Comparison of ENCODE assay signal across 19 cellular contexts in genomic region chr3:177180506-177180905, GRCh38. TPM values are rescaled to one million over a fixed set of nuclear protein-coding genes. Genes with fewer than 3 reads are reported as not detected.
A peak's percentile ranks its signal among the peaks of the same experiment; 100 is the strongest.
DNase-seq lines count a peak whose midpoint lies in the region; ATAC-seq and TF ChIP-seq lines count a peak whose summit lies in the region.
"Had no signal": no experiment of that assay in that cellular context is flagged by ENCODE, and none has a peak within 500 bp of the region (broad histone marks: within the 10 kb centered on the region; RNA-seq: fewer than 3 reads in every experiment).

No MANE protein-coding gene starts in this region.

- no peak for TF ChIP-seq CTCF in chondrocyte (IDR thresholded peaks at IDR 0.05)

- no peak for DNase-seq in activated naive CD8-positive, alpha-beta T cell treated with anti-CD3 and anti-CD28 coated beads, Interleukin-2, amount 50 U/mL, for 24 hours
- DNase-seq in OCI-M1 (lab: John Stamatoyannopoulos, UW): peak; percentile 18
- no peak for DNase-seq in chondrocyte (ENCODE audit: low spot score)
- no peak for DNase-seq in stimulated activated naive B cell treated with anti-CD40 and anti-IgM and Interleukin-4, amounts not matched to agents 10 μg/mL and 1 μg/mL and 100 μg/mL, for 72 hours
- DNase-seq in SIG-M5 treated with dmso at 0.1 percent for 504 hours (lab: John Stamatoyannopoulos, UW; ENCODE audit: unreplicated experiment): no peak
- no peak for DNase-seq in hippocampal formation (lab: John Stamatoyannopoulos, UW)
- DNase-seq: GF-D8; HCEC 1CT; IMR-90; MV-4-11; NCI-H1436 treated with DMSO at 0.1 percent for 48 hours; NCI-H2081; NCI-H526 treated with DMSO at 0.1 percent for 48 hours; NK-92 treated with Interleukin-12 subunit alpha and Interleukin-12 subunit beta, amount 100 ng/mL, for 24 hours; PC-9; SHP77 treated with DMSO at 0.1 percent for 48 hours had no signal

- ATAC-seq in activated naive CD8-positive, alpha-beta T cell treated with anti-CD3 and anti-CD28 coated beads, Interleukin-2, amount 50 U/mL, for 24 hours: no peak
- no peak for ATAC-seq in stimulated activated naive B cell treated with anti-CD40 and anti-IgM and Interleukin-4, amounts not matched to agents 10 μg/mL and 1 μg/mL and 100 μg/mL, for 72 hours (replicated peaks)
- ATAC-seq in HG02588 (IDR thresholded peaks at IDR 0.05; ENCODE audit: unreplicated experiment): no peak
- ATAC-seq: A549 had no signal

- H3K4me1 Mint-ChIP-seq in activated naive CD8-positive, alpha-beta T cell (ENCODE audit: low read depth): peaks cover 71% of the 10 kb centered on the region
- H3K4me1 Mint-ChIP-seq in activated naive CD8-positive, alpha-beta T cell treated with anti-CD3 and anti-CD28 coated beads, Interleukin-2, amount 50 U/mL, for 24 hours: peaks cover 69% of the 10 kb centered on the region
- peaks cover 63% of the 10 kb centered on the region for H3K4me1 Mint-ChIP-seq in chondrocyte (ENCODE audit: low read depth)
- peaks cover 37 to 73% of the 10 kb centered on the region in 2 donors for H3K4me1 Mint-ChIP-seq in stimulated activated naive B cell treated with anti-CD40 and anti-IgM and Interleukin-4, amounts not matched to agents 10 μg/mL and 1 μg/mL and 100 μg/mL, for 72 hours

- H3K36me3 Mint-ChIP-seq in activated naive CD8-positive, alpha-beta T cell: peaks cover 18% of the 10 kb centered on the region
- H3K36me3 Mint-ChIP-seq in activated naive CD8-positive, alpha-beta T cell treated with anti-CD3 and anti-CD28 coated beads, Interleukin-2, amount 50 U/mL, for 24 hours (ENCODE audit: low read depth): peaks cover 34% of the 10 kb centered on the region
- peaks cover 2% of the 10 kb centered on the region for H3K36me3 Mint-ChIP-seq in chondrocyte (ENCODE audit: low read depth)
- peaks cover 22 to 44% of the 10 kb centered on the region in 2 donors for H3K36me3 Mint-ChIP-seq in stimulated activated naive B cell treated with anti-CD40 and anti-IgM and Interleukin-4, amounts not matched to agents 10 μg/mL and 1 μg/mL and 100 μg/mL, for 72 hours

- no peaks in the 10 kb centered on the region for H3K27me3 Mint-ChIP-seq in activated naive CD8-positive, alpha-beta T cell
- no peaks in the 10 kb centered on the region for H3K27me3 Mint-ChIP-seq in activated naive CD8-positive, alpha-beta T cell treated with anti-CD3 and anti-CD28 coated beads, Interleukin-2, amount 50 U/mL, for 24 hours
- H3K27me3 Mint-ChIP-seq in chondrocyte (ENCODE audit: low read depth): no peaks in the 10 kb centered on the region
- H3K27me3 Mint-ChIP-seq in stimulated activated naive B cell treated with anti-CD40 and anti-IgM and Interleukin-4, amounts not matched to agents 10 μg/mL and 1 μg/mL and 100 μg/mL, for 72 hours: no peaks in the 10 kb centered on the region

- no peak overlapping the region for H3K4me3 Mint-ChIP-seq in activated naive CD8-positive, alpha-beta T cell
- no peak overlapping the region for H3K4me3 Mint-ChIP-seq in activated naive CD8-positive, alpha-beta T cell treated with anti-CD3 and anti-CD28 coated beads, Interleukin-2, amount 50 U/mL, for 24 hours
- H3K4me3 Mint-ChIP-seq in chondrocyte (ENCODE audit: unreplicated experiment): no peak overlapping the region
- H3K4me3 Mint-ChIP-seq in stimulated activated naive B cell treated with anti-CD40 and anti-IgM and Interleukin-4, amounts not matched to agents 10 μg/mL and 1 μg/mL and 100 μg/mL, for 72 hours: peak overlapping the region in 1 of 2 donors; percentile 58

- H3K9me3 Mint-ChIP-seq in activated naive CD8-positive, alpha-beta T cell (ENCODE audit: low read depth): no peaks in the 10 kb centered on the region
- H3K9me3 Mint-ChIP-seq in activated naive CD8-positive, alpha-beta T cell treated with anti-CD3 and anti-CD28 coated beads, Interleukin-2, amount 50 U/mL, for 24 hours: peaks cover 6% of the 10 kb centered on the region
- H3K9me3 Mint-ChIP-seq in chondrocyte (ENCODE audit: low read depth): no peaks in the 10 kb centered on the region
- H3K9me3 Mint-ChIP-seq in stimulated activated naive B cell treated with anti-CD40 and anti-IgM and Interleukin-4, amounts not matched to agents 10 μg/mL and 1 μg/mL and 100 μg/mL, for 72 hours: peaks cover 0 to 2% of the 10 kb centered on the region in 2 donors

- peak overlapping the region; percentile 93 for H3K27ac Mint-ChIP-seq in activated naive CD8-positive, alpha-beta T cell
- no peak overlapping the region for H3K27ac Mint-ChIP-seq in activated naive CD8-positive, alpha-beta T cell treated with anti-CD3 and anti-CD28 coated beads, Interleukin-2, amount 50 U/mL, for 24 hours
- peak overlapping the region; percentile 59 for H3K27ac Mint-ChIP-seq in chondrocyte (ENCODE audit: unreplicated experiment)
- H3K27ac Mint-ChIP-seq in stimulated activated naive B cell treated with anti-CD40 and anti-IgM and Interleukin-4, amounts not matched to agents 10 μg/mL and 1 μg/mL and 100 μg/mL, for 72 hours: peak overlapping the region; percentile 17

RNA-seq across cellular contexts. Expression of gene TBL1XR1, which starts 16.8 kb away (rescaled TPM):
- 225 to 372 TPM (median 357 TPM) in 3 replicates for total RNA-seq in chondrocyte
